Comparison of ENCODE assay signal across 16 cellular contexts in the genomic region with DNA sequence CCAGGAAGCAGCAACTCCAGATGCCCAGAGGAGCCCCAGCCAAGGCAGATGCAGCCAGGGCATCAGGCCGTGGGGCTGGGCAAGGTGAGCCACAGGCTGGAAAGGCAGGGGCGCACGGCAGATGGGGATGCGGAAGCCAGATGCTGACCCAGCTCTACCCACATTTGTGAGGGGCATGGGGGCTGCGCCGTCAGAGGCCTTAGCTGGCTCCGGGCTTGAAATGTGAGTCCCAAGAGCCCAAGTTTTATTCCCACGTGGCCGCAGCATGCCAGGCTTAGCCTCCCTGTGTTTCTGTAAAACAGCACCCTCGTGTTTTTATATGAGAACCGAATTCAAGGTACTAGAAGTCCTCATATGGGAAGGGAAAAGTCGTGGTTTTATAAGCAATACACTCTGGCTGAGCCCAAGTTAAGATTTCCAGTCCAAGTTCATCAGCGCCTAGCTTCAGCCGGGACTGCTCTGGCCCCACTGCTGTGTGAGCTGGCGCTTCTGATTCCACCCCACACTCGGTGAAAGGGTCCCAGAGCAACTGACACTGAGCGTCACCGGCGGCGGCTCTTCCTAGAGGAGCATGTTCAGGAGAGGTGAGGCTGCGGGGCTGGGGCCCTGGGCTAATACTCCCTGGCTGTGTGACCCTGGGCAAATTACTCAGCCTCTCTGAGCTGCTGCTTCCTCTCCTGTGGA. TPM values are rescaled to one million over a fixed set of nuclear protein-coding genes. Genes with fewer than 3 reads are reported as not detected.
DNase-seq lines count a peak whose midpoint lies in the region; ATAC-seq, FAIRE-seq and TF ChIP-seq lines count a peak whose summit lies in the region.
"Had no signal": no experiment of that assay in that cellular context is flagged by ENCODE, and none has a peak within 500 bp of the region (broad histone marks: within the 10 kb centered on the region; RNA-seq: fewer than 3 reads in every experiment).

No MANE protein-coding gene starts in this region.

- H3K14ac ChIP-seq in mesenchymal stem cell (ENCODE audit: low read length in 2 of 2) = no peak overlapping the region

- peak overlapping the region; percentile 8 for H4K91ac ChIP-seq in mesenchymal stem cell (ENCODE audit: low read length)

- H3K4me2 ChIP-seq in astrocyte (ENCODE audit: low read length) = no peak overlapping the region
- H3K4me2 ChIP-seq in mesenchymal stem cell (ENCODE audit: low read length, poor library complexity, severe bottlenecking) = no peak overlapping the region

- no peak overlapping the region for H2BK120ac ChIP-seq in mesenchymal stem cell (ENCODE audit: low read depth, low read length)

- WGBS in mesenchymal stem cell = 95% methylated on average over 21 of the region's 21 CpGs

- no peak overlapping the region for H3K4me3 Mint-ChIP-seq in astrocyte (ENCODE audit: unreplicated experiment)

- H3K27ac Mint-ChIP-seq in astrocyte (ENCODE audit: unreplicated experiment) = peak overlapping the region; percentile 38

- H2AK5ac ChIP-seq in mesenchymal stem cell (ENCODE audit: low read length, severe bottlenecking) = no peak overlapping the region

- intact Hi-C loops in Right ventricle myocardium inferior (cut with DNase I) = loop anchor here (2.0 to 5.0 kb wide), 3 partner anchors 33 to 69 kb away; a partner anchor contains a TSS
- intact Hi-C loops in cardiac septum (cut with DNase I) = loop anchor here (10.0 kb wide), 1 partner anchor 251 kb away; no protein-coding TSS in a partner anchor

- TF ChIP-seq CTCF in astrocyte (IDR thresholded peaks at IDR 0.05; ENCODE audit: insufficient read depth, low read depth, low read length) = no peak

- peaks cover 8% of the 10 kb centered on the region for H3K36me3 Mint-ChIP-seq in astrocyte (ENCODE audit: low read depth, unreplicated experiment)

- FAIRE-seq in astrocyte (lab: Jason Lieb, UNC) = no peak

- peak; percentile 50 for DNase-seq in Right ventricle myocardium inferior (ENCODE audit: missing footprints)
- DNase-seq in cardiac septum (ENCODE audit: low spot score) = no peak
- DNase-seq in astrocyte (ENCODE audit: low read depth) = no peak
- DNase-seq in mesenchymal stem cell = no peak
- no peak for DNase-seq in NCI-H2227 (lab: John Stamatoyannopoulos, UW; ENCODE audit: unreplicated experiment)
- no peak for DNase-seq in putamen (ENCODE audit: low spot score)
- DNase-seq in GM19240 (ENCODE audit: insufficient read length, low spot score) = no peak
- DNase-seq: NCI-H187, NCI-H446, NCI-H748 treated with DMSO at 0.1 percent for 48 hours had no signal

- ATAC-seq in Right ventricle myocardium inferior = no peak
- no peak for ATAC-seq in HG03280 (IDR thresholded peaks at IDR 0.05; ENCODE audit: unreplicated experiment)

- H3K4me3 ChIP-seq in astrocyte (ENCODE audit: insufficient read depth, low read depth, low read length) = no peak overlapping the region
- no peak overlapping the region for H3K4me3 ChIP-seq in mesenchymal stem cell (ENCODE audit: insufficient read depth in 1 of 2, low read depth in 1 of 2, low read length in 2 of 2)
- H3K4me3 ChIP-seq: HAP-1, SJSA1 had no signal

- no peak overlapping the region for H2BK5ac ChIP-seq in mesenchymal stem cell (ENCODE audit: low read depth, low read length, poor library complexity, severe bottlenecking)

- no peak overlapping the region for H3K23ac ChIP-seq in mesenchymal stem cell (ENCODE audit: low read length in 2 of 2)

- H4K20me1 ChIP-seq in astrocyte (ENCODE audit: insufficient read depth, low read length) = peaks cover 45% of the 10 kb centered on the region

- H3K18ac ChIP-seq in mesenchymal stem cell (ENCODE audit: low read depth in 1 of 2, low read length in 2 of 2) = no peak overlapping the region

- H3K79me2 ChIP-seq in astrocyte (ENCODE audit: insufficient read depth, low read length) = peaks cover 5% of the 10 kb centered on the region

- H3K27me3 ChIP-seq in astrocyte (ENCODE audit: insufficient read depth, low read length) (no peaks in the 10 kb centered on the region), mesenchymal stem cell (ENCODE audit: control insufficient read depth in 1 of 2, insufficient read depth in 1 of 2, low read length in 2 of 2) (no peaks in the 10 kb centered on the region)
- H3K27me3 ChIP-seq: SJSA1 had no signal

- no peak overlapping the region for H2BK12ac ChIP-seq in mesenchymal stem cell (ENCODE audit: low read length in 2 of 2)

- no peaks in the 10 kb centered on the region for H3K27me3 Mint-ChIP-seq in astrocyte (ENCODE audit: low read depth, unreplicated experiment)
- H3K27me3 Mint-ChIP-seq: CD8-positive, alpha-beta memory T cell had no signal

- H3K9me3 ChIP-seq in astrocyte (ENCODE audit: insufficient read depth, low read depth, low read length) (no peaks in the 10 kb centered on the region), mesenchymal stem cell (ENCODE audit: control insufficient read depth, low read length) (no peaks in the 10 kb centered on the region)
- H3K9me3 ChIP-seq: HAP-1, SJSA1 had no signal

- H3K9me3 Mint-ChIP-seq in astrocyte (ENCODE audit: unreplicated experiment) = no peaks in the 10 kb centered on the region
- H3K9me3 Mint-ChIP-seq: CD8-positive, alpha-beta memory T cell had no signal

- H2BK15ac ChIP-seq in mesenchymal stem cell (ENCODE audit: low read depth, poor library complexity, severe bottlenecking) = no peak overlapping the region

- H3K4me1 ChIP-seq in astrocyte (ENCODE audit: insufficient read depth, low read length) (peaks cover 6% of the 10 kb centered on the region), mesenchymal stem cell (ENCODE audit: control insufficient read depth, insufficient read depth, low read depth, low read length) (peaks cover 18% of the 10 kb centered on the region)
- H3K4me1 ChIP-seq: HAP-1 had no signal

- H3K36me3 ChIP-seq in astrocyte (ENCODE audit: insufficient read depth, low read length) (no peaks in the 10 kb centered on the region), mesenchymal stem cell (ENCODE audit: control insufficient read depth in 1 of 2, insufficient read depth in 2 of 2, low read depth in 1 of 2, low read length in 2 of 2) (peaks cover 49 to 56% of the 10 kb centered on the region in 2 experiments)
- H3K36me3 ChIP-seq: HAP-1 had no signal

- peaks cover 11% of the 10 kb centered on the region for H3K4me1 Mint-ChIP-seq in astrocyte (ENCODE audit: low read depth, unreplicated experiment)

- H3K4ac ChIP-seq in mesenchymal stem cell (ENCODE audit: low read depth in 1 of 2, low read length in 2 of 2) = peak overlapping the region in 1 of 2 experiments; percentile 62

- H2AFZ ChIP-seq in astrocyte (ENCODE audit: low read depth, low read length) = no peak overlapping the region
- no peak overlapping the region for H2AFZ ChIP-seq in mesenchymal stem cell (ENCODE audit: low read depth, low read length)

- H3K9ac ChIP-seq in astrocyte (ENCODE audit: low read length) (no peak overlapping the region), mesenchymal stem cell (ENCODE audit: low read length) (no peak overlapping the region)

- no peak overlapping the region for H3K27ac ChIP-seq in astrocyte (ENCODE audit: low read depth, low read length)
- H3K27ac ChIP-seq in mesenchymal stem cell (ENCODE audit: low read length, poor library complexity, severe bottlenecking) = no peak overlapping the region
- H3K27ac ChIP-seq: 22Rv1, HL-60, SJSA1 had no signal

- no peak overlapping the region for H4K8ac ChIP-seq in mesenchymal stem cell (ENCODE audit: low read length)

- peaks cover 42% of the 10 kb centered on the region for H3K79me1 ChIP-seq in mesenchymal stem cell (replicated peaks; ENCODE audit: low read length, poor library complexity, severe bottlenecking)

RNA-seq across cellular contexts. Expression of a gene that starts 6.7 kb away (rescaled TPM):
- total RNA-seq in Right ventricle myocardium inferior = 4.2 TPM
- 3.2 TPM for total RNA-seq in cardiac septum
- total RNA-seq in astrocyte = 3.3 and 3.6 TPM in 2 replicates
- polyA plus RNA-seq in mesenchymal stem cell (2013, experiment 1 of 2) = 3.7 TPM
- 3.9 TPM for polyA plus RNA-seq in mesenchymal stem cell (2013, experiment 2 of 2)

RNA-seq across cellular contexts. Expression of a gene that starts 59.7 kb away (rescaled TPM):
- total RNA-seq in Right ventricle myocardium inferior (70.2 TPM), cardiac septum (73.9 TPM), astrocyte (33.4 and 34.9 TPM in 2 replicates)
- polyA plus RNA-seq in mesenchymal stem cell (2013, experiment 1 of 2) = 14.6 TPM
- 15.2 TPM for polyA plus RNA-seq in mesenchymal stem cell (2013, experiment 2 of 2)
